Comparison of ENCODE assay signal across 13 cellular contexts in genomic region chr4:48913346-48913745, GRCh38. TPM values are rescaled to one million over a fixed set of nuclear protein-coding genes. Genes with fewer than 3 reads are reported as not detected.
A peak's percentile ranks its signal among the peaks of the same experiment; 100 is the strongest.
DNase-seq lines count a peak whose midpoint lies in the region; ATAC-seq, FAIRE-seq and TF ChIP-seq lines count a peak whose summit lies in the region.
"Had no signal": no experiment of that assay in that cellular context is flagged by ENCODE, and none has a peak within 500 bp of the region (broad histone marks: within the 10 kb centered on the region; RNA-seq: fewer than 3 reads in every experiment).

No MANE protein-coding gene starts in this region.

- peak overlapping the region; percentile 93 for H3K27ac ChIP-seq in epithelial cell of prostate

- H3K4me1 Mint-ChIP-seq in osteocyte (ENCODE audit: unreplicated experiment) (peaks cover 6% of the 10 kb centered on the region), type B pancreatic cell (ENCODE audit: unreplicated experiment) (no peaks in the 10 kb centered on the region)

- in situ Hi-C loops in G401 (cut with HindIII; ENCODE audit: low sequenced_read_pairs) = no loop called here

- ATAC-seq in GM19463 (IDR thresholded peaks at IDR 0.05; ENCODE audit: unreplicated experiment) = no peak
- ATAC-seq: activated CD8-positive, alpha-beta T cell treated with anti-CD3 and anti-CD28 coated beads for 36 hours had no signal

- H3K27me3 Mint-ChIP-seq in osteocyte (ENCODE audit: unreplicated experiment) = peaks cover 19% of the 10 kb centered on the region
- peaks cover 12% of the 10 kb centered on the region for H3K27me3 Mint-ChIP-seq in type B pancreatic cell
- H3K27me3 Mint-ChIP-seq: activated CD8-positive, alpha-beta T cell treated with anti-CD3 and anti-CD28 coated beads for 36 hours; activated naive CD8-positive, alpha-beta T cell treated with anti-CD3 and anti-CD28 coated beads, Interleukin-2, amount 10 ng/mL, durations not matched to agents 7 days and 5 days had no signal

- H3K4me3 Mint-ChIP-seq in osteocyte (ENCODE audit: unreplicated experiment) = no peak overlapping the region
- no peak overlapping the region for H3K4me3 Mint-ChIP-seq in type B pancreatic cell
- H3K4me3 Mint-ChIP-seq: activated CD8-positive, alpha-beta T cell treated with anti-CD3 and anti-CD28 coated beads for 36 hours; activated naive CD8-positive, alpha-beta T cell treated with anti-CD3 and anti-CD28 coated beads, Interleukin-2, amount 10 ng/mL, durations not matched to agents 7 days and 5 days had no signal

- H3K36me3 Mint-ChIP-seq in osteocyte (ENCODE audit: unreplicated experiment) = no peaks in the 10 kb centered on the region
- no peaks in the 10 kb centered on the region for H3K36me3 Mint-ChIP-seq in type B pancreatic cell

- TF ChIP-seq CTCF in osteocyte (IDR thresholded peaks at IDR 0.05) (no peak), type B pancreatic cell (conservative IDR thresholded peaks at IDR 0.05) (no peak)

- H3K9me3 Mint-ChIP-seq in osteocyte (ENCODE audit: unreplicated experiment) (no peaks in the 10 kb centered on the region), type B pancreatic cell (no peaks in the 10 kb centered on the region)
- H3K9me3 Mint-ChIP-seq: activated CD8-positive, alpha-beta T cell treated with anti-CD3 and anti-CD28 coated beads for 36 hours had no signal

- peak; percentile 95 for FAIRE-seq in RCC 7860 (lab: Jason Lieb, UNC)
- FAIRE-seq: G401.6 had no signal

- DNase-seq in G401 (ENCODE audit: low spot score) (peak; percentile 90), RCC 7860 (ENCODE audit: low spot score) (peak; percentile 91), epithelial cell of prostate (ENCODE audit: low read depth, low spot score) (peak; percentile 83), putamen (ENCODE audit: low spot score) (peak; percentile 55), GM19238 (ENCODE audit: insufficient read length, low spot score) (no peak), osteocyte (ENCODE audit: extremely low spot score, unreplicated experiment) (no peak), type B pancreatic cell (ENCODE audit: extremely low spot score, unreplicated experiment) (no peak)
- DNase-seq: activated CD8-positive, alpha-beta T cell treated with anti-CD3 and anti-CD28 coated beads for 36 hours; activated naive CD8-positive, alpha-beta T cell treated with anti-CD3 and anti-CD28 coated beads, Interleukin-2, amount 10 ng/mL, durations not matched to agents 7 days and 5 days; NCI-H1694; SHP77 treated with DMSO at 0.1 percent for 48 hours had no signal

- H3K27ac Mint-ChIP-seq in osteocyte (ENCODE audit: unreplicated experiment) (no peak overlapping the region), type B pancreatic cell (no peak overlapping the region)
- H3K27ac Mint-ChIP-seq: activated CD8-positive, alpha-beta T cell treated with anti-CD3 and anti-CD28 coated beads for 36 hours; activated naive CD8-positive, alpha-beta T cell treated with anti-CD3 and anti-CD28 coated beads, Interleukin-2, amount 10 ng/mL, durations not matched to agents 7 days and 5 days had no signal

RNA-seq across cellular contexts. Expression of gene OCIAD2, which starts 6.8 kb away (rescaled TPM):
- not detected in 2 replicates for total RNA-seq in G401 (2014; rRNA removed; shearing (Covaris generic))
- 8.7 and 9.0 TPM in 2 replicates for total RNA-seq in osteocyte
- 41.5 and 66.3 TPM in 2 replicates for total RNA-seq in type B pancreatic cell (ENCODE audit: low replicate concordance)

Comparison
In these comparisons a context has a peak if more than half of its experiments do, and no peak if none do; other contexts are left out.
1. DNase-seq: peak in G401 (single experiment), RCC 7860 (single experiment), epithelial cell of prostate (single experiment) and putamen (single experiment); none in GM19238 (single experiment), osteocyte (single experiment) and type B pancreatic cell (single experiment).